9 cellular contexts compared by ENCODE assay signal in the genomic region with DNA sequence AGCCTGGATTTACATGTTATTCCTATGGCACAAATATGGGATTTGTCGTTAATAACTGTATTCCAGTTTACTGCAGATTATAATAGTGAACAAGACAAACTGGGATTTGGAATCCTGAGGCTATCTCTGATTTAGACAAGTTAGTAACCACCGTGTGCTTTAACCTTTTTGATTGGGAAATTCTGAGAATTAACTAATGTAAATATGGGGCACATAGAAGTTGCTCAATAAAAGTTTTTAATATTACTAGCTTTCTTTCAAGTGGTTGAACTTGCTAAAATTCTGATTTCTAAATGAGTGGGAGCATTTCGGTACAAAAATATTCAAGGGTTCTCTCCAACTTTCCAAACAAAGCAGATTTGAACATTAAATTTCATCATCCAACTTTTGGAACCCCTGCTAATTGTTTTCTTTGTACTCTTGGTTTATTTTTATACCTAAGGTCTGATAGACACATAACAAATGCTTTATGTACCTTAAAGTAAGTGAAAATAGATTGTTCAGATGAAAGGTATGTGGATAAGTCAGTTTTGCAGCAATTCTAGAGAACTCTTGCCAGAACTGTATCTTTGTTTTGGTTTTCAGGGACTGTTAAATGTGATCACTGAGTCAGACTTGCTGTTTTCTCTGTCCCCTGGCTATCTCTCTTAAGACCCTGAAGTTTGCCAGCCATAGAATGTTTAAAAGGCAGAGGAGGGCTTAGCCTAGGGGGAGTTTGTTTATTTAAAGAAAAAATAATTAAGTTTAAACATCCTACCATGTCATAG. TPM values are rescaled to one million over a fixed set of nuclear protein-coding genes. Genes with fewer than 3 reads are reported as not detected.
DNase-seq lines count a peak whose midpoint lies in the region; ATAC-seq and TF ChIP-seq lines count a peak whose summit lies in the region.
"Had no signal": no experiment of that assay in that cellular context is flagged by ENCODE, and none has a peak within 500 bp of the region (broad histone marks: within the 10 kb centered on the region; RNA-seq: fewer than 3 reads in every experiment).

No MANE protein-coding gene starts in this region.

- H3K27ac Mint-ChIP-seq in GM23338, result no peak overlapping the region
- H3K27ac Mint-ChIP-seq in stimulated activated effector memory CD8-positive, alpha-beta T cell treated with anti-CD3 and anti-CD28 coated beads, Interleukin-12 subunit alpha, Interleukin-12 subunit beta, amount 100 ng/mL, for 72 hours, result peak overlapping the region; percentile 10

- H3K36me3 Mint-ChIP-seq in GM23338 (ENCODE audit: low read depth), result peaks cover 4% of the 10 kb centered on the region; the same call in 1 of the 3 replicates
- H3K36me3 Mint-ChIP-seq in stimulated activated effector memory CD8-positive, alpha-beta T cell treated with anti-CD3 and anti-CD28 coated beads, Interleukin-12 subunit alpha, Interleukin-12 subunit beta, amount 100 ng/mL, for 72 hours, result peaks cover 5% of the 10 kb centered on the region

- H3K36me3 ChIP-seq in GM23338 (ENCODE audit: insufficient read depth), result no peaks in the 10 kb centered on the region

- H3F3A ChIP-seq in GM23338 (replicated peaks; ENCODE audit: low read depth), result no peaks in the 10 kb centered on the region

- no peak overlapping the region for H3K4me2 ChIP-seq in GM23338

- H3K27ac ChIP-seq in GM23338 (ENCODE audit: low read depth), result peak overlapping the region; percentile 30; the same call in 1 of the 2 replicates

- no peaks in the 10 kb centered on the region for H3K27me3 Mint-ChIP-seq in GM23338 (ENCODE audit: insufficient read depth, low read depth, poor library complexity)

- no peaks in the 10 kb centered on the region for H3K9me3 Mint-ChIP-seq in GM23338
- H3K9me3 Mint-ChIP-seq in stimulated activated effector memory CD8-positive, alpha-beta T cell treated with anti-CD3 and anti-CD28 coated beads, Interleukin-12 subunit alpha, Interleukin-12 subunit beta, amount 100 ng/mL, for 72 hours, result peaks cover 2% of the 10 kb centered on the region

- no peaks in the 10 kb centered on the region for H3K9me2 ChIP-seq in GM23338 (ENCODE audit: insufficient read depth)

- H3K27me3 ChIP-seq in GM23338 (ENCODE audit: insufficient read depth), result no peaks in the 10 kb centered on the region

- H3K79me2 ChIP-seq in GM23338 (replicated peaks; ENCODE audit: insufficient read depth), result peaks cover 75% of the 10 kb centered on the region

- H2AFZ ChIP-seq in GM23338, result no peak overlapping the region

- no peak overlapping the region for H3K4me3 Mint-ChIP-seq in GM23338
- no peak overlapping the region for H3K4me3 Mint-ChIP-seq in stimulated activated effector memory CD8-positive, alpha-beta T cell treated with anti-CD3 and anti-CD28 coated beads, Interleukin-12 subunit alpha, Interleukin-12 subunit beta, amount 100 ng/mL, for 72 hours

- H3K4me1 ChIP-seq in GM23338 (ENCODE audit: insufficient read depth), result no peaks in the 10 kb centered on the region; the same call in 1 of the 2 replicates

- no peak for ATAC-seq in GM23338
- no peak for ATAC-seq in stimulated activated effector memory CD8-positive, alpha-beta T cell treated with anti-CD3 and anti-CD28 coated beads, Interleukin-12 subunit alpha, Interleukin-12 subunit beta, amount 100 ng/mL, for 72 hours
- ATAC-seq in left lobe of liver, result no peak
- ATAC-seq in GM19452 (IDR thresholded peaks at IDR 0.05; ENCODE audit: unreplicated experiment), result no peak

- peaks cover 4% of the 10 kb centered on the region; the same call in 2 of the 3 replicates for H3K4me1 Mint-ChIP-seq in GM23338
- peaks cover 41% of the 10 kb centered on the region for H3K4me1 Mint-ChIP-seq in stimulated activated effector memory CD8-positive, alpha-beta T cell treated with anti-CD3 and anti-CD28 coated beads, Interleukin-12 subunit alpha, Interleukin-12 subunit beta, amount 100 ng/mL, for 72 hours

- no peak for DNase-seq in GM23338 (ENCODE audit: low spot score)
- peak; percentile 71 for DNase-seq in T1000 (lab: John Stamatoyannopoulos, UW)
- peak; percentile 72 for DNase-seq in fibroblast of peridontal ligament (ENCODE audit: extremely low read depth)
- no peak for DNase-seq in stimulated activated effector memory CD8-positive, alpha-beta T cell treated with anti-CD3 and anti-CD28 coated beads, Interleukin-12 subunit alpha, Interleukin-12 subunit beta, amount 100 ng/mL, for 72 hours (ENCODE audit: low spot score in 2 of 2)
- DNase-seq in left lobe of liver (ENCODE audit: low spot score), result no peak
- no peak for DNase-seq in activated CD4-positive, CD25-positive, alpha-beta regulatory T cell (lab: John Stamatoyannopoulos, UW)
- DNase-seq: activated effector memory CD4-positive, alpha-beta T cell treated with Interleukin-2 at 50 U/mL for 16 hours; stimulated activated CD4-positive, alpha-beta T cell treated with anti-CD3 and anti-CD28 coated beads, Interleukin-4, amount 100 ng/mL, for 4 hours had no signal

- peaks cover 34% of the 10 kb centered on the region for H4K20me1 ChIP-seq in GM23338 (replicated peaks; ENCODE audit: insufficient read depth)

- no peak for TF ChIP-seq CTCF in GM23338 (conservative IDR thresholded peaks at IDR 0.05; ENCODE audit: low read depth in 2 of 2)

- H3K4me3 ChIP-seq in GM23338, result no peak overlapping the region

TF ChIP-seq in GM23338, 12 proteins besides CTCF, POLR2A, EP300 and RAD21:
- no peak for TF ChIP-seq EZH2phosphoT487 (IDR thresholded peaks at IDR 0.05; ENCODE audit: unreplicated experiment)
- TF ChIP-seq, protein P1, sequence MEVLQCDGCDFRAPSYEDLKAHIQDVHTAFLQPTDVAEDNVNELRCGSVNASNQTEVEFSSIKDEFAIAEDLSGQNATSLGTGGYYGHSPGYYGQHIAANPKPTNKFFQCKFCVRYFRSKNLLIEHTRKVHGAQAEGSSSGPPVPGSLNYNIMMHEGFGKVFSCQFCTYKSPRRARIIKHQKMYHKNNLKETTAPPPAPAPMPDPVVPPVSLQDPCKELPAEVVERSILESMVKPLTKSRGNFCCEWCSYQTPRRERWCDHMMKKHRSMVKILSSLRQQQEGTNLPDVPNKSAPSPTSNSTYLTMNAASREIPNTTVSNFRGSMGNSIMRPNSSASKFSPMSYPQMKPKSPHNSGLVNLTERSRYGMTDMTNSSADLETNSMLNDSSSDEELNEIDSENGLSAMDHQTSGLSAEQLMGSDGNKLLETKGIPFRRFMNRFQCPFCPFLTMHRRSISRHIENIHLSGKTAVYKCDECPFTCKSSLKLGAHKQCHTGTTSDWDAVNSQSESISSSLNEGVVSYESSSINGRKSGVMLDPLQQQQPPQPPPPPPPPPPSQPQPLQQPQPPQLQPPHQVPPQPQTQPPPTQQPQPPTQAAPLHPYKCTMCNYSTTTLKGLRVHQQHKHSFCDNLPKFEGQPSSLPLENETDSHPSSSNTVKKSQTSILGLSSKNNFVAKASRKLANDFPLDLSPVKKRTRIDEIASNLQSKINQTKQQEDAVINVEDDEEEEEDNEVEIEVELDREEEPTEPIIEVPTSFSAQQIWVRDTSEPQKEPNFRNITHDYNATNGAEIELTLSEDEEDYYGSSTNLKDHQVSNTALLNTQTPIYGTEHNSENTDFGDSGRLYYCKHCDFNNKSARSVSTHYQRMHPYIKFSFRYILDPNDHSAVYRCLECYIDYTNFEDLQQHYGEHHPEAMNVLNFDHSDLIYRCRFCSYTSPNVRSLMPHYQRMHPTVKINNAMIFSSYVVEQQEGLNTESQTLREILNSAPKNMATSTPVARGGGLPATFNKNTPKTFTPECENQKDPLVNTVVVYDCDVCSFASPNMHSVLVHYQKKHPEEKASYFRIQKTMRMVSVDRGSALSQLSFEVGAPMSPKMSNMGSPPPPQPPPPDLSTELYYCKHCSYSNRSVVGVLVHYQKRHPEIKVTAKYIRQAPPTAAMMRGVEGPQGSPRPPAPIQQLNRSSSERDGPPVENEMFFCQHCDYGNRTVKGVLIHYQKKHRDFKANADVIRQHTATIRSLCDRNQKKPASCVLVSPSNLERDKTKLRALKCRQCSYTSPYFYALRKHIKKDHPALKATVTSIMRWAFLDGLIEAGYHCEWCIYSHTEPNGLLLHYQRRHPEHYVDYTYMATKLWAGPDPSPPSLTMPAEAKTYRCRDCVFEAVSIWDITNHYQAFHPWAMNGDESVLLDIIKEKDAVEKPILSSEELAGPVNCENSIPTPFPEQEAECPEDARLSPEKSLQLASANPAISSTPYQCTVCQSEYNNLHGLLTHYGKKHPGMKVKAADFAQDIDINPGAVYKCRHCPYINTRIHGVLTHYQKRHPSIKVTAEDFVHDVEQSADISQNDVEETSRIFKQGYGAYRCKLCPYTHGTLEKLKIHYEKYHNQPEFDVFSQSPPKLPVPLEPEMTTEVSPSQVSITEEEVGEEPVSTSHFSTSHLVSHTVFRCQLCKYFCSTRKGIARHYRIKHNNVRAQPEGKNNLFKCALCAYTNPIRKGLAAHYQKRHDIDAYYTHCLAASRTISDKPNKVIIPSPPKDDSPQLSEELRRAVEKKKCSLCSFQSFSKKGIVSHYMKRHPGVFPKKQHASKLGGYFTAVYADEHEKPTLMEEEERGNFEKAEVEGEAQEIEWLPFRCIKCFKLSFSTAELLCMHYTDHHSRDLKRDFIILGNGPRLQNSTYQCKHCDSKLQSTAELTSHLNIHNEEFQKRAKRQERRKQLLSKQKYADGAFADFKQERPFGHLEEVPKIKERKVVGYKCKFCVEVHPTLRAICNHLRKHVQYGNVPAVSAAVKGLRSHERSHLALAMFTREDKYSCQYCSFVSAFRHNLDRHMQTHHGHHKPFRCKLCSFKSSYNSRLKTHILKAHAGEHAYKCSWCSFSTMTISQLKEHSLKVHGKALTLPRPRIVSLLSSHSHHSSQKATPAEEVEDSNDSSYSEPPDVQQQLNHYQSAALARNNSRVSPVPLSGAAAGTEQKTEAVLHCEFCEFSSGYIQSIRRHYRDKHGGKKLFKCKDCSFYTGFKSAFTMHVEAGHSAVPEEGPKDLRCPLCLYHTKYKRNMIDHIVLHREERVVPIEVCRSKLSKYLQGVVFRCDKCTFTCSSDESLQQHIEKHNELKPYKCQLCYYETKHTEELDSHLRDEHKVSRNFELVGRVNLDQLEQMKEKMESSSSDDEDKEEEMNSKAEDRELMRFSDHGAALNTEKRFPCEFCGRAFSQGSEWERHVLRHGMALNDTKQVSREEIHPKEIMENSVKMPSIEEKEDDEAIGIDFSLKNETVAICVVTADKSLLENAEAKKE (CRISPR knock-in tag; IDR thresholded peaks at IDR 0.05), result no peak
- no peak for TF ChIP-seq POLR2AphosphoS5 (IDR thresholded peaks at IDR 0.05; ENCODE audit: low read depth)
- no peak for TF ChIP-seq EZH2 (IDR thresholded peaks at IDR 0.05; ENCODE audit: low read depth, unreplicated experiment)

RNA-seq across cellular contexts. Expression of a gene that starts 57.5 kb away (rescaled TPM):
- 45.0 and 49.7 TPM in 2 replicates for total RNA-seq in GM23338 (2014; rRNA removed; shearing (Covaris generic))
- 29.2 and 34.3 TPM in 2 replicates for polyA plus RNA-seq in GM23338 (2016; fragmentation: Nextera tagmentation; extraction: Ambion mirVana)
- 15.2 TPM for total RNA-seq in left lobe of liver

RNA-seq across cellular contexts. Expression of a gene that starts 57.6 kb away (rescaled TPM):
- 389 and 434 TPM in 2 replicates for total RNA-seq in GM23338 (2014; rRNA removed; shearing (Covaris generic))
- polyA plus RNA-seq in GM23338 (2016; fragmentation: Nextera tagmentation; extraction: Ambion mirVana), result 778 and 865 TPM in 2 replicates
- 33.4 TPM for total RNA-seq in left lobe of liver

Comparison
In these comparisons a context has a peak if more than half of its experiments do, and no peak if none do; other contexts are left out.
1. DNase-seq: peak in T1000 (single experiment) and fibroblast of peridontal ligament (single experiment); none in GM23338 (single experiment), stimulated activated effector memory CD8-positive, alpha-beta T cell treated with anti-CD3 and anti-CD28 coated beads, Interleukin-12 subunit alpha, Interleukin-12 subunit beta, amount 100 ng/mL, for 72 hours (0 of 2), left lobe of liver (single experiment) and activated CD4-positive, CD25-positive, alpha-beta regulatory T cell (0 of 4).
2. RNA of a gene that starts 57.6 kb away (total RNA-seq): 389 to 434 TPM in GM23338; 33.4 TPM in left lobe of liver (single experiment); every median in the first group is over 10 times any median in the second.